13 cellular contexts compared by ENCODE assay signal in genomic region chr15:68341851-68342336, GRCh38.
A peak's percentile ranks its signal among the peaks of the same experiment; 100 is the strongest.
DNase-seq lines count a peak whose midpoint lies in the region; ATAC-seq, FAIRE-seq and TF ChIP-seq lines count a peak whose summit lies in the region.
"Had no signal": no experiment of that assay in that cellular context is flagged by ENCODE, and none has a peak within 500 bp of the region (broad histone marks: within the 10 kb centered on the region; RNA-seq: fewer than 3 reads in every experiment).

No MANE protein-coding gene starts in this region.

- no peak overlapping the region for H3K9ac ChIP-seq in kidney (ENCODE audit: low read length in 2 of 2)

- TF ChIP-seq EP300 in stomach (IDR thresholded peaks at IDR 0.05), result no peak

- H3K27ac ChIP-seq in caudate nucleus (ENCODE audit: low read depth, low read length), result peak overlapping the region; percentile 58
- peak overlapping the region; percentile 7 to 76 for H3K27ac ChIP-seq in kidney (ENCODE audit: low read depth in 2 of 2, low read length in 2 of 2)
- peak overlapping the region in 4 of 5 donors; percentile 4 to 46 (median 19) for H3K27ac ChIP-seq in stomach
- H3K27ac ChIP-seq: SK-N-MC had no signal

- H3K27me3 ChIP-seq in stomach, result no peaks in the 10 kb centered on the region

- no peak for ATAC-seq in HG03457 (IDR thresholded peaks at IDR 0.05; ENCODE audit: unreplicated experiment)
- ATAC-seq: activated naive CD8-positive, alpha-beta T cell treated with anti-CD3 and anti-CD28 coated beads, Interleukin-2, amount 50 U/mL, for 24 hours had no signal

- intact Hi-C loops in kidney (cut with DNase I), result no loop called here
- intact Hi-C loops in stomach (cut with DNase I; ENCODE audit: low total_unique reads), result no loop called here

- H3K9me3 ChIP-seq in kidney (ENCODE audit: control insufficient read depth in 1 of 2, low read length in 2 of 2), result no peaks in the 10 kb centered on the region
- no peaks in the 10 kb centered on the region for H3K9me3 ChIP-seq in stomach

- FAIRE-seq in kidney (lab: Jason Lieb, UNC) (no peak), GM12891 (lab: Jason Lieb, UNC) (no peak)

- DNase-seq in LHCN-M2 (ENCODE audit: low read depth), result peak; percentile 62
- DNase-seq in caudate nucleus (lab: John Stamatoyannopoulos, UW), result no peak
- DNase-seq in kidney, result no peak
- no peak for DNase-seq in stomach
- DNase-seq in NCI-H774 (lab: John Stamatoyannopoulos, UW), result no peak
- no peak for DNase-seq in GM13976 (ENCODE audit: low spot score)
- DNase-seq in GM12891 (ENCODE audit: insufficient read length, low spot score), result no peak
- DNase-seq: activated CD8-positive, alpha-beta memory T cell treated with anti-CD3 and anti-CD28 coated beads, Interleukin-2, amount 50 U/mL, for 48 hours; activated naive CD8-positive, alpha-beta T cell treated with anti-CD3 and anti-CD28 coated beads, Interleukin-2, amount 50 U/mL, for 24 hours; AML-193; effector CD4-positive, alpha-beta T cell had no signal

- TF ChIP-seq CTCF in kidney (IDR thresholded peaks at IDR 0.05; ENCODE audit: borderline replicate concordance, extremely low read depth, insufficient read depth) (no peak), stomach (IDR thresholded peaks at IDR 0.05) (no peak), GM13976 (IDR thresholded peaks at IDR 0.05; ENCODE audit: borderline replicate concordance, control extremely low read depth, extremely low read depth, insufficient read depth, missing control alignments) (no peak)

- H3K4me3 ChIP-seq in kidney (ENCODE audit: low read length in 2 of 2), result no peak overlapping the region
- no peak overlapping the region for H3K4me3 ChIP-seq in stomach
- H3K4me3 ChIP-seq: SK-N-MC had no signal

- H3K4me1 ChIP-seq in kidney (ENCODE audit: control insufficient read depth in 1 of 2, insufficient read depth in 1 of 2, low read depth in 1 of 2, low read length in 2 of 2), result peaks cover 5 to 13% of the 10 kb centered on the region in 2 donors
- peaks cover 0 to 21% (median 16%) of the 10 kb centered on the region in 4 donors for H3K4me1 ChIP-seq in stomach

- TF ChIP-seq POLR2A in stomach (IDR thresholded peaks at IDR 0.05) (no peak), GM12891 (IDR thresholded peaks at IDR 0.05; ENCODE audit: low read depth, low read length) (no peak)

- in situ Hi-C loops in GM13976 (cut with MboI; ENCODE audit: low sequenced_read_pairs, unreplicated experiment), result no loop called here

- H3K36me3 ChIP-seq in kidney (ENCODE audit: control insufficient read depth in 1 of 2, insufficient read depth in 2 of 2, low read length in 2 of 2) (no peaks in the 10 kb centered on the region), stomach (no peaks in the 10 kb centered on the region)

- 44 to 71% (median 66%) methylated on average over 6 to 7 of the region's 7 CpGs for WGBS in stomach, 5 donors

TF ChIP-seq in GM12891, 5 proteins besides CTCF, POLR2A, EP300 and RAD21:
- TF ChIP-seq POU2F2 (IDR thresholded peaks at IDR 0.05; ENCODE audit: low read depth, low read length), result no peak
- no peak for TF ChIP-seq TAF1 (IDR thresholded peaks at IDR 0.05; ENCODE audit: low read depth, low read length)
- TF ChIP-seq POLR2AphosphoS5 (IDR thresholded peaks at IDR 0.05; ENCODE audit: low read depth, low read length), result no peak
- no peak for TF ChIP-seq PAX5 (IDR thresholded peaks at IDR 0.05; ENCODE audit: insufficient read depth, low read length, severe bottlenecking)
- TF ChIP-seq SPI1 (IDR thresholded peaks at IDR 0.05; ENCODE audit: low read depth, low read length), result no peak
